In genomic region chr20:47090835-47091234, GRCh38 we compare ENCODE assay signal across 30 cellular contexts.
"Had no signal": no experiment of that assay in that cellular context is flagged by ENCODE, and none has a peak within 500 bp of the region (broad histone marks: within the 10 kb centered on the region; RNA-seq: fewer than 3 reads in every experiment).

No MANE protein-coding gene starts in this region.

- H3K4me3 ChIP-seq: psoas muscle, right lobe of liver, sigmoid colon, suprapubic skin, testis, tibial artery, transverse colon, upper lobe of right lung, uterus had no signal

- H3K27ac ChIP-seq: neutrophil, parathyroid adenoma, psoas muscle, right lobe of liver, sigmoid colon, suprapubic skin, testis, tibial artery, transverse colon, upper lobe of right lung, uterus had no signal

- DNase-seq: naive thymus-derived CD8-positive, alpha-beta T cell; nephron progenitor cell; nucleus accumbens; posterior cingulate gyrus; psoas muscle; right cardiac atrium; right lobe of liver; sigmoid colon; small intestine; stimulated activated CD4-positive, alpha-beta T cell treated with anti-CD3 and anti-CD28 coated beads, Interleukin-15, amount 100 ng/mL, for 24 hours; stimulated activated CD4-positive, alpha-beta T cell treated with anti-CD3 and anti-CD28 coated beads, Interleukin-2, amount 100 ng/mL, for 24 hours; stimulated activated CD4-positive, alpha-beta T cell treated with anti-CD3 and anti-CD28 coated beads, Interleukin-2, amount 100 ng/mL, for 48 hours; stimulated activated CD4-positive, alpha-beta T cell treated with anti-CD3 and anti-CD28 coated beads, Interleukin-4, amount 100 ng/mL, for 24 hours; stimulated activated naive CD4-positive, alpha-beta T cell; stimulated activated naive CD8-positive, alpha-beta T cell treated with anti-CD3 and anti-CD28 coated beads, Interleukin-15, amount 100 ng/mL, for 72 hours; stimulated activated naive CD8-positive, alpha-beta T cell treated with anti-CD3 and anti-CD28 coated beads, Interleukin-15, Interleukin-2, amounts not matched to agents 100 U/mL and 50 U/mL, for 24 hours; substantia nigra; testis; tibial artery; transverse colon; upper lobe of right lung; uterus had no signal

- ATAC-seq: naive thymus-derived CD8-positive, alpha-beta T cell; natural killer cell treated with Interleukin-12 subunit alpha and Interleukin-12 subunit beta and Interleukin-15 and Interleukin-18, amount 100 ng/mL, for 72 hours; psoas muscle; right cardiac atrium; right lobe of liver; stimulated activated effector memory CD8-positive, alpha-beta T cell treated with anti-CD3 and anti-CD28 coated beads, Interleukin-12 subunit alpha, Interleukin-12 subunit beta, amount 100 ng/mL, for 72 hours; stimulated activated naive CD8-positive, alpha-beta T cell treated with anti-CD3 and anti-CD28 coated beads, Interleukin-15, amount 100 ng/mL, for 72 hours; stimulated activated naive CD8-positive, alpha-beta T cell treated with anti-CD3 and anti-CD28 coated beads, Interleukin-15, Interleukin-2, amounts not matched to agents 100 U/mL and 50 U/mL, for 24 hours; upper lobe of right lung had no signal

- H3K36me3 ChIP-seq: neutrophil, right lobe of liver, sigmoid colon, suprapubic skin, transverse colon, upper lobe of right lung, uterus had no signal

- H3K27ac Mint-ChIP-seq: naive thymus-derived CD8-positive, alpha-beta T cell; natural killer cell treated with Interleukin-12 subunit alpha and Interleukin-12 subunit beta and Interleukin-15 and Interleukin-18, amount 100 ng/mL, for 72 hours; nephron progenitor cell; progenitor cell of endocrine pancreas; stimulated activated effector memory CD8-positive, alpha-beta T cell treated with anti-CD3 and anti-CD28 coated beads, Interleukin-12 subunit alpha, Interleukin-12 subunit beta, amount 100 ng/mL, for 72 hours; stimulated activated naive CD8-positive, alpha-beta T cell treated with anti-CD3 and anti-CD28 coated beads, Interleukin-15, amount 100 ng/mL, for 72 hours; type B pancreatic cell had no signal

- H3K4me1 Mint-ChIP-seq: naive thymus-derived CD8-positive, alpha-beta T cell; neural crest cell; stimulated activated effector memory CD8-positive, alpha-beta T cell treated with anti-CD3 and anti-CD28 coated beads, Interleukin-12 subunit alpha, Interleukin-12 subunit beta, amount 100 ng/mL, for 72 hours; stimulated activated naive CD8-positive, alpha-beta T cell treated with anti-CD3 and anti-CD28 coated beads, Interleukin-15, amount 100 ng/mL, for 72 hours had no signal

- H2AFZ ChIP-seq: parathyroid adenoma had no signal

- H3K9ac ChIP-seq: parathyroid adenoma had no signal

- H3K36me3 Mint-ChIP-seq: natural killer cell treated with Interleukin-12 subunit alpha and Interleukin-12 subunit beta and Interleukin-15 and Interleukin-18, amount 100 ng/mL, for 72 hours; stimulated activated effector memory CD8-positive, alpha-beta T cell treated with anti-CD3 and anti-CD28 coated beads, Interleukin-12 subunit alpha, Interleukin-12 subunit beta, amount 100 ng/mL, for 72 hours had no signal

- H3K4me3 Mint-ChIP-seq: naive thymus-derived CD8-positive, alpha-beta T cell; natural killer cell treated with Interleukin-12 subunit alpha and Interleukin-12 subunit beta and Interleukin-15 and Interleukin-18, amount 100 ng/mL, for 72 hours; nephron progenitor cell; neural crest cell; stimulated activated effector memory CD8-positive, alpha-beta T cell treated with anti-CD3 and anti-CD28 coated beads, Interleukin-12 subunit alpha, Interleukin-12 subunit beta, amount 100 ng/mL, for 72 hours; stimulated activated naive CD8-positive, alpha-beta T cell treated with anti-CD3 and anti-CD28 coated beads, Interleukin-15, amount 100 ng/mL, for 72 hours; type B pancreatic cell had no signal

- H3K27me3 Mint-ChIP-seq: type B pancreatic cell had no signal

- H3K9me3 ChIP-seq: neutrophil, psoas muscle, right lobe of liver, suprapubic skin, testis, uterus had no signal

- H3K4me1 ChIP-seq: parathyroid adenoma, psoas muscle, right lobe of liver, sigmoid colon, suprapubic skin, testis, tibial artery, transverse colon, upper lobe of right lung, uterus had no signal

- H3K79me2 ChIP-seq: parathyroid adenoma had no signal

- H3K27me3 ChIP-seq: neutrophil, right lobe of liver, sigmoid colon, suprapubic skin, testis, tibial artery, transverse colon, upper lobe of right lung, uterus had no signal
